1 cellular context compared by ENCODE assay signal in the genomic region with DNA sequence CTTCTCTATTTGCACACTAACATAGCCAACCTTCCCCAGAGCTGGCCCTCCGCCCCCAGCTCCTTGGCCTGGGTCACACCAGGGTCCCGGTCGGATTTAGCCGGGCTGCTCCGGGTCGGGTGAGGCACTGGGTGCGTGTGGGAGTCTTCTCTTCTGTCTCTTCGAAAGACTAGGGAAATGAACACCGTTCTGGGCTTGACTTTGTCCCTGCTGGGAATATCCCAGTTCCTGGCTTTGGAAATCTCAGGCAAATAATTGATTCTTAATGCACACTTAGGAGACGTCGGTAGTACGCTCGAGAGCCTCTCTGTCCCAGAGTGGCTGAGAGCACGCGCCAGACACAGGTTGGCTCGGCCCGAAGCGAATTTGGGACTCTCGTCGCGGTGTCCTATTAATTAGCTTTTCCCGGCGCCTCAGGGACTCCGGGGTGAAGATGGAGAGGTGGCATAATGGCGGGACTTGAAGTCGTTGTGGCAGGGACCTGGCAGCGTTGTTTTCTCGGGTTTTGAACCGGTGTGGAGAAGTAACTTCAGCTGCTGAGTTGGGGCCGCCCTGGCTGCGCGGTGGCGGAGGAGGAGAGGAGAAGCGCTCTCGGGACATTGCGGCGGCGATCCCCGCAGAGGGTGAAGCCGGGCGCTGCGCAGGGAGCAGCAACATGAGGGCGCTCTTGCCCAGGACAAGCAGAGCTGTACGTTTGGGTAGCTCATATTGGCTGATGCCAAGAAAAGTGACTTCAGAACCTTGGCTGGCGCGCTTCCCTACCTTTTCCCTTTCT.
TF ChIP-seq lines count a peak whose summit lies in the region.

No MANE protein-coding gene starts in this region.

TF ChIP-seq in H1, 55 proteins besides CTCF, POLR2A, EP300 and RAD21:
- TF ChIP-seq RNF2 (IDR thresholded peaks at IDR 0.05; ENCODE audit: borderline replicate concordance, low read depth, low read length, missing control alignments, poor library complexity, severe bottlenecking) (peak; percentile 74), CBX5 (IDR thresholded peaks at IDR 0.05; ENCODE audit: low read depth, low read length) (no peak), TAF1 (IDR thresholded peaks at IDR 0.05; ENCODE audit: low read depth, low read length) (0 out of 2 replicates have a peak, but pooled peaks have one; percentile 5), GABPA (IDR thresholded peaks at IDR 0.05; ENCODE audit: borderline replicate concordance, insufficient read depth, low read length) (0 out of 2 replicates have a peak, but pooled peaks have one; percentile 16), EZH2 (IDR thresholded peaks at IDR 0.05; ENCODE audit: low read depth, low read length, severe bottlenecking) (peak; percentile 93), FOSL1 (IDR thresholded peaks at IDR 0.05; ENCODE audit: insufficient read depth, low read depth, low read length) (no peak), YY1 (IDR thresholded peaks at IDR 0.05; ENCODE audit: low read depth, low read length) (0 out of 2 replicates have a peak, but pooled peaks have one; percentile 4), TEAD4 (IDR thresholded peaks at IDR 0.05; ENCODE audit: low read depth, low read length) (no peak), KDM4A (IDR thresholded peaks at IDR 0.05; ENCODE audit: low read depth, low read length, severe bottlenecking) (peak; percentile 70), SIN3A (conservative IDR thresholded peaks at IDR 0.05 in 1 of 2, IDR thresholded peaks at IDR 0.05 in 1 of 2; ENCODE audit: low read depth in 1 of 2, low read length in 2 of 2) (no peak), SUZ12 (IDR thresholded peaks at IDR 0.05; ENCODE audit: low read length) (peak; percentile 96), TCF12 (IDR thresholded peaks at IDR 0.05; ENCODE audit: low read depth, low read length) (no peak)
- TF ChIP-seq, protein P1, sequence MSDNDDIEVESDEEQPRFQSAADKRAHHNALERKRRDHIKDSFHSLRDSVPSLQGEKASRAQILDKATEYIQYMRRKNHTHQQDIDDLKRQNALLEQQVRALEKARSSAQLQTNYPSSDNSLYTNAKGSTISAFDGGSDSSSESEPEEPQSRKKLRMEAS (IDR thresholded peaks at IDR 0.05): 0 out of 2 replicates have a peak, but pooled peaks have one; percentile 21
